9 cellular contexts compared by ENCODE assay signal in the genomic region with DNA sequence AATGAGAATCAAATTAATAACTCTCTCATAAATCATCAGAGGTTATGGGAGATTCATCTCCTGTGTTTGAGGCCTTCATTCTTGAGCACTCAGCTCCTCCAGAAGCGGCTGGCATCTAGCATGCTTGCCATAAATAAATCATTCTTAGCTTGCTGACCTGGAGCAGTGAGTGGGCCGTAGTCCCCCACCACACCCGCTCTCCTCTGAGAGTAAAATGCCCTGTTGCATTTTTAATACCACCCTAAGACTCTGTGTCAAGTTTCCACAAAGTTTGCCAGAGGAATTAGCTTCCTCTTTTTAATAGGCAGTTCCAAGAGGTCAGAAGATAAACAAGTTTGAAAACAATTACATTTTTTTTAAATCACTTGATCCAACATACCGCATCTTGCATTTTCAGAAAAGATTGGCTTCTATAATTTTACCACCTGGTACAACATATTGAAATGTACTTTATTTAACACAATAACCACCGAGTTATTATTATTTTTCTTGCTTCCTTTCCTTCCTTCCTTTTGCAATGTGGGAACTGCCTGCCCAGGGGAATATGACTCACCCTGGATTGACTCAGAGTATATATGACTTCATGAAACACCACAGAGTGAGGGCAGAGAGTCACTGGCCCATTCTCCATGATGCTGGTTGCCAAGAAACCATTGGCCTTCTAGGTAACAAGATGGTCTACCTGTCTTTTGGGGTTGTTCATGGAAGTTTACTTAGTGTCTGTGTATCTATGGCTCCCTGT. TPM values are rescaled to one million over a fixed set of nuclear protein-coding genes. Genes with fewer than 3 reads are reported as not detected.
DNase-seq lines count a peak whose midpoint lies in the region; ATAC-seq and TF ChIP-seq lines count a peak whose summit lies in the region.
"Had no signal": no experiment of that assay in that cellular context is flagged by ENCODE, and none has a peak within 500 bp of the region (broad histone marks: within the 10 kb centered on the region; RNA-seq: fewer than 3 reads in every experiment).

No MANE protein-coding gene starts in this region.

- no peak overlapping the region for H3K4me3 ChIP-seq in ascending aorta
- no peak overlapping the region for H3K4me3 ChIP-seq in urinary bladder (ENCODE audit: low read depth, low read length)
- H3K4me3 ChIP-seq in neuronal stem cell (ENCODE audit: low read length in 2 of 2), result no peak overlapping the region

- H3K9me3 ChIP-seq in ascending aorta (no peaks in the 10 kb centered on the region), neuronal stem cell (replicated peaks in 1 of 2; ENCODE audit: control insufficient read depth in 2 of 2, insufficient read depth in 1 of 2, low read depth in 1 of 2, low read length in 2 of 2) (no peaks in the 10 kb centered on the region)

- H4K91ac ChIP-seq in neuronal stem cell (ENCODE audit: low read depth, low read length, poor library complexity), result no peak overlapping the region

- no peak overlapping the region for H2BK120ac ChIP-seq in neuronal stem cell (ENCODE audit: low read depth, low read length)

- H2AK5ac ChIP-seq in neuronal stem cell (ENCODE audit: low read depth, low read length), result no peak overlapping the region

- H3K4me1 ChIP-seq in ascending aorta (peaks cover 0 to 7% of the 10 kb centered on the region in 2 donors), urinary bladder (ENCODE audit: insufficient read depth) (no peaks in the 10 kb centered on the region), neuronal stem cell (ENCODE audit: control insufficient read depth in 2 of 2, insufficient read depth in 1 of 2, low read depth in 1 of 2, low read length in 2 of 2) (peaks cover 0 to 3% of the 10 kb centered on the region in 2 donors)
- H3K4me1 ChIP-seq: parathyroid adenoma had no signal

- no peak for TF ChIP-seq CTCF in ascending aorta (IDR thresholded peaks at IDR 0.05)

- no peak overlapping the region for H4K8ac ChIP-seq in neuronal stem cell (ENCODE audit: low read depth, low read length)

- H2BK12ac ChIP-seq in neuronal stem cell (ENCODE audit: low read length), result no peak overlapping the region

- H3K18ac ChIP-seq in neuronal stem cell (ENCODE audit: low read length), result no peak overlapping the region

- no peak overlapping the region for H3K9ac ChIP-seq in neuronal stem cell (ENCODE audit: low read depth, low read length, poor library complexity)
- H3K9ac ChIP-seq: parathyroid adenoma had no signal

- no peaks in the 10 kb centered on the region for H3K79me1 ChIP-seq in neuronal stem cell (ENCODE audit: low read depth, low read length)

- 28% methylated on average over 5 of the region's 5 CpGs for WGBS in urinary bladder
- no CpG with 5 or more reads among the region's 5 CpGs for WGBS in neuronal stem cell (ENCODE audit: extremely low coverage in 2 of 2, insufficient read length in 2 of 2, insufficient replicate concordance in 1 of 2), 2 donors

- peak; percentile 81 for ATAC-seq in Right ventricle myocardium inferior

- H3K27me3 ChIP-seq in ascending aorta (no peaks in the 10 kb centered on the region), neuronal stem cell (ENCODE audit: control insufficient read depth in 3 of 3, insufficient read depth in 3 of 3, low read depth in 1 of 3, low read length in 3 of 3) (no peaks in the 10 kb centered on the region)

- H3K23ac ChIP-seq in neuronal stem cell (ENCODE audit: low read depth, low read length, poor library complexity), result no peak overlapping the region

- H3K4me2 ChIP-seq in neuronal stem cell (ENCODE audit: insufficient read depth, low read length, poor library complexity, severe bottlenecking), result no peak overlapping the region

- no peak overlapping the region for H3K14ac ChIP-seq in neuronal stem cell (ENCODE audit: low read length)

- H3K4ac ChIP-seq in neuronal stem cell (ENCODE audit: low read length), result no peak overlapping the region

- peak overlapping the region; percentile 38 to 50 for H3K27ac ChIP-seq in ascending aorta
- H3K27ac ChIP-seq in urinary bladder (ENCODE audit: low read depth), result peak overlapping the region; percentile 54
- no peak overlapping the region for H3K27ac ChIP-seq in neuronal stem cell (replicated peaks; ENCODE audit: low read length)
- H3K27ac ChIP-seq: parathyroid adenoma had no signal

- DNase-seq in Right ventricle myocardium inferior (ENCODE audit: missing footprints) (no peak), cardiac septum (ENCODE audit: low spot score) (no peak), ascending aorta (ENCODE audit: low spot score in 2 of 2) (peak; percentile 16 to 81), kidney tubule cell (ENCODE audit: low spot score) (peak; percentile 94), neuronal stem cell (ENCODE audit: low spot score) (no peak), posterior vena cava (ENCODE audit: low spot score) (no peak), NCI-H146 treated with DMSO at 0.1 percent for 48 hours (lab: John Stamatoyannopoulos, UW; ENCODE audit: unreplicated experiment) (no peak)

- H2AFZ ChIP-seq in neuronal stem cell (ENCODE audit: low read length), result no peak overlapping the region
- H2AFZ ChIP-seq: parathyroid adenoma had no signal

- no peak overlapping the region for H2BK5ac ChIP-seq in neuronal stem cell (ENCODE audit: low read length)

- no peaks in the 10 kb centered on the region for H3K36me3 ChIP-seq in ascending aorta
- H3K36me3 ChIP-seq in urinary bladder (ENCODE audit: insufficient read depth), result no peaks in the 10 kb centered on the region
- H3K36me3 ChIP-seq in neuronal stem cell (replicated peaks in 1 of 2; ENCODE audit: control insufficient read depth in 2 of 2, insufficient read depth in 2 of 2, low read length in 2 of 2), result no peaks in the 10 kb centered on the region

- intact Hi-C loops in Right ventricle myocardium inferior (cut with DNase I) (loop anchor here (5.0 kb wide), 1 partner anchor 33 kb away; no protein-coding TSS in a partner anchor), cardiac septum (cut with DNase I) (no loop called here), ascending aorta (cut with DNase I) (no loop called here), posterior vena cava (cut with DNase I) (no loop called here)

- no peak overlapping the region for H2BK15ac ChIP-seq in neuronal stem cell (ENCODE audit: low read length)

RNA-seq across cellular contexts. Expression of a gene that starts 29.4 kb away (rescaled TPM):
- total RNA-seq in Right ventricle myocardium inferior (312 TPM), cardiac septum (376 TPM), ascending aorta (7.6 TPM), urinary bladder (4.3 TPM), posterior vena cava (1 to 10 TPM; 7.6 to 9.4 TPM)
- 2.4 TPM for polyA plus RNA-seq in urinary bladder
- polyA plus RNA-seq in neuronal stem cell (2013, experiment 1 of 2), result 0.14 TPM
- polyA plus RNA-seq in neuronal stem cell (2013, experiment 2 of 2), result 0.18 TPM

Comparison
In these comparisons a context has a peak if more than half of its experiments do, and no peak if none do; other contexts are left out.
1. DNase-seq: peak in ascending aorta (2 of 2) and kidney tubule cell (single experiment); none in Right ventricle myocardium inferior (single experiment), cardiac septum (single experiment), neuronal stem cell (single experiment), posterior vena cava (single experiment) and NCI-H146 treated with DMSO at 0.1 percent for 48 hours (single experiment).
2. RNA of a gene that starts 29.4 kb away (total RNA-seq): 376 TPM in cardiac septum (single experiment) and 312 TPM in Right ventricle myocardium inferior (single experiment); 7.6 to 9.4 TPM in posterior vena cava, 7.6 TPM in ascending aorta (single experiment) and 4.3 TPM in urinary bladder (single experiment); every median in the first group is over 10 times any median in the second.